In the genomic region with DNA sequence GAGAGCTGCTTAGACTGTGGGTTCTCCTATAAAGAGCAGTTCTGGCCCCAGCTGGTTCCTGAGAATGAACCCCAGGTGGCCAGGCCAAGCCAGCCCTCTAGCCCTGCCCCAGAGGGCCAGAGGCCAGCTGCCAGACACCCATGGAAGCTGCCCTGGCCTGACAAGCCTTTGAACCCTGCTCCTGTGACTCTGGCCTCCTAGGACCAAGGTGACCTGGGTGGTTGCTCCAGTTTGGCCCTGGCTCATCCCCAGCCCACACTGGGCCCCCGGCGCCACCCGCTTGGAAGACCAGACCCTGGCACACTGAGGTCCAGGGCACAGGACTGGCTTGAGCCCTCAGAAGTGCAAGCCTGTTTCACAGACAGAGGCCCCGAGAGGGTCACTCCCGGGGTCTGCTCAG, we compare ENCODE assay signal across 22 cellular contexts. TPM values are rescaled to one million over a fixed set of nuclear protein-coding genes. Genes with fewer than 3 reads are reported as not detected.
"Had no signal": no experiment of that assay in that cellular context is flagged by ENCODE, and none has a peak within 500 bp of the region (broad histone marks: within the 10 kb centered on the region; RNA-seq: fewer than 3 reads in every experiment).

No MANE protein-coding gene starts in this region.

- H3K9ac ChIP-seq: neural progenitor cell had no signal

- H3K4me1 Mint-ChIP-seq: activated CD4-positive, alpha-beta T cell treated with anti-CD3 and anti-CD28 coated beads, Interleukin-2, amount 10 ng/mL, durations not matched to agents 7 days and 5 days; activated naive CD4-positive, alpha-beta T cell treated with anti-CD3 and anti-CD28 coated beads, Interleukin-2, amount 50 U/mL, for 24 hours had no signal

- DNase-seq: activated CD4-positive, alpha-beta T cell treated with anti-CD3 and anti-CD28 coated beads, Interleukin-2, amount 10 ng/mL, durations not matched to agents 7 days and 5 days; activated CD4-positive, CD25-positive, alpha-beta regulatory T cell treated with anti-CD3 and anti-CD28 coated beads, Interleukin-2, amount 50 U/mL, for 72 hours; activated gamma-delta T cell treated with Interleukin-2 at 50 U/mL for 16 hours; activated T-cell treated with anti-CD3 and anti-CD28 coated beads, Interleukin-2, amount 50 U/mL, for 1 hour; anterior cingulate cortex; body of pancreas; central memory CD4-positive, alpha-beta T cell; esophagus squamous epithelium; head of caudate nucleus; islet precursor cell; naive thymus-derived CD4-positive, alpha-beta T cell; retina; stimulated activated CD4-positive, alpha-beta T cell treated with anti-CD3 and anti-CD28 coated beads, Interleukin-12 subunit alpha, Interleukin-12 subunit beta, amount 100 ng/mL, for 4 hours; trophoblast cell; WERI-Rb-1 had no signal

- H3K27me3 Mint-ChIP-seq: activated CD4-positive, alpha-beta T cell treated with anti-CD3 and anti-CD28 coated beads, Interleukin-2, amount 10 ng/mL, durations not matched to agents 7 days and 5 days; activated naive CD4-positive, alpha-beta T cell treated with anti-CD3 and anti-CD28 coated beads, Interleukin-2, amount 50 U/mL, for 24 hours had no signal

- H3K27ac ChIP-seq: body of pancreas, esophagus squamous epithelium, neural progenitor cell, vagina, WERI-Rb-1 had no signal

- H3K9me3 ChIP-seq: body of pancreas, esophagus squamous epithelium, gastroesophageal sphincter, vagina had no signal

- H3K27me3 ChIP-seq: gastroesophageal sphincter, vagina had no signal

- H3K4me3 Mint-ChIP-seq: activated CD4-positive, alpha-beta T cell treated with anti-CD3 and anti-CD28 coated beads, Interleukin-2, amount 10 ng/mL, durations not matched to agents 7 days and 5 days; activated naive CD4-positive, alpha-beta T cell treated with anti-CD3 and anti-CD28 coated beads, Interleukin-2, amount 50 U/mL, for 24 hours; naive thymus-derived CD4-positive, alpha-beta T cell; neural progenitor cell had no signal

- FAIRE-seq: colon, TTC549 had no signal

- H3K9me3 Mint-ChIP-seq: activated CD4-positive, alpha-beta T cell treated with anti-CD3 and anti-CD28 coated beads, Interleukin-2, amount 10 ng/mL, durations not matched to agents 7 days and 5 days; activated naive CD4-positive, alpha-beta T cell treated with anti-CD3 and anti-CD28 coated beads, Interleukin-2, amount 50 U/mL, for 24 hours; naive thymus-derived CD4-positive, alpha-beta T cell; neural progenitor cell had no signal

- H3K4me3 ChIP-seq: body of pancreas, esophagus squamous epithelium, gastroesophageal sphincter, neural progenitor cell, vagina had no signal

- H3K36me3 Mint-ChIP-seq: activated naive CD4-positive, alpha-beta T cell treated with anti-CD3 and anti-CD28 coated beads, Interleukin-2, amount 50 U/mL, for 24 hours; naive thymus-derived CD4-positive, alpha-beta T cell; neural progenitor cell had no signal

- H3K4me1 ChIP-seq: body of pancreas, vagina had no signal

- ATAC-seq: body of pancreas; gastroesophageal sphincter; naive thymus-derived CD4-positive, alpha-beta T cell had no signal

- H3K36me3 ChIP-seq: esophagus squamous epithelium, gastroesophageal sphincter, neural progenitor cell, vagina, WERI-Rb-1 had no signal

- H3K27ac Mint-ChIP-seq: activated CD4-positive, alpha-beta T cell treated with anti-CD3 and anti-CD28 coated beads, Interleukin-2, amount 10 ng/mL, durations not matched to agents 7 days and 5 days; activated naive CD4-positive, alpha-beta T cell treated with anti-CD3 and anti-CD28 coated beads, Interleukin-2, amount 50 U/mL, for 24 hours; naive thymus-derived CD4-positive, alpha-beta T cell had no signal

- H2AFZ ChIP-seq: neural progenitor cell had no signal

RNA-seq across cellular contexts. Expression of a gene that starts 6.8 kb away (rescaled TPM):
- total RNA-seq: activated CD4-positive, alpha-beta T cell treated with anti-CD3 and anti-CD28 coated beads, Interleukin-2, amount 10 ng/mL, durations not matched to agents 7 days and 5 days; lung microvascular endothelial cell had no signal
- polyA plus RNA-seq: naive thymus-derived CD4-positive, alpha-beta T cell had no signal
